ENCODE assay signal across 24 cellular contexts in genomic region chrX:133290076-133290475, GRCh38.
"Had no signal": no experiment of that assay in that cellular context is flagged by ENCODE, and none has a peak within 500 bp of the region (broad histone marks: within the 10 kb centered on the region; RNA-seq: fewer than 3 reads in every experiment).

No MANE protein-coding gene starts in this region.

- H3K27ac ChIP-seq: esophagus muscularis mucosa, heart left ventricle, lower lobe of right lung, stomach, transverse colon had no signal

- DNase-seq: activated CD4-positive, alpha-beta T cell treated with anti-CD3 and anti-CD28 coated beads for 4 hours; activated CD4-positive, alpha-beta T cell treated with anti-CD3 and anti-CD28 coated beads, Interleukin-2, amount 50 U/mL, for 48 hours; activated CD4-positive, CD25-positive, alpha-beta regulatory T cell; activated CD8-positive, alpha-beta memory T cell treated with anti-CD3 and anti-CD28 coated beads, Interleukin-2, amount 50 U/mL, for 48 hours; activated naive CD4-positive, alpha-beta T cell; activated naive CD8-positive, alpha-beta T cell treated with anti-CD3 and anti-CD28 coated beads, Interleukin-2, amount 10 ng/mL, durations not matched to agents 7 days and 5 days; activated T-cell treated with anti-CD3 and anti-CD28 coated beads, Interleukin-2, amount 50 U/mL, for 4 hours; central memory CD4-positive, alpha-beta T cell; effector memory CD4-positive, alpha-beta T cell; heart left ventricle; islet precursor cell; lower lobe of right lung; mesendoderm; mucosa of descending colon; nephron progenitor cell; nucleus accumbens; stimulated activated CD4-positive, alpha-beta T cell treated with anti-CD3 and anti-CD28 coated beads, Interleukin-15, amount 100 ng/mL, for 24 hours; stomach; T1000; transverse colon had no signal

- ATAC-seq: activated T-cell treated with anti-CD3 and anti-CD28 coated beads, Interleukin-2, amount 50 U/mL, for 4 hours; heart left ventricle; lower lobe of right lung; mucosa of descending colon; sciatic nerve; stimulated activated memory B cell treated with anti-CD40 and anti-IgM and Interleukin-4, amounts not matched to agents 10 μg/mL and 1 μg/mL and 100 μg/mL, for 72 hours had no signal

- H3K36me3 ChIP-seq: esophagus muscularis mucosa, heart left ventricle, lower lobe of right lung, stomach, transverse colon had no signal

- H3K27me3 ChIP-seq: heart left ventricle, stomach, transverse colon had no signal

- H3K4me3 ChIP-seq: esophagus muscularis mucosa, heart left ventricle, lower lobe of right lung, mucosa of descending colon, smooth muscle cell, stomach, transverse colon had no signal
